Comparison of ENCODE assay signal across 12 cellular contexts in genomic region chr3:172646439-172647015, GRCh38.
DNase-seq lines count a peak whose midpoint lies in the region; ATAC-seq, FAIRE-seq and TF ChIP-seq lines count a peak whose summit lies in the region.
"Had no signal": no experiment of that assay in that cellular context is flagged by ENCODE, and none has a peak within 500 bp of the region (broad histone marks: within the 10 kb centered on the region; RNA-seq: fewer than 3 reads in every experiment).

No MANE protein-coding gene starts in this region.

- intact Hi-C loops in adrenal gland (cut with DNase I) (no loop called here), colonic mucosa (cut with DNase I) (no loop called here)

- H3K4me3 ChIP-seq in adrenal gland, result no peak overlapping the region
- no peak overlapping the region for H3K4me3 ChIP-seq in colonic mucosa
- H3K4me3 ChIP-seq in small intestine (ENCODE audit: low read depth in 1 of 2, low read length in 2 of 2), result no peak overlapping the region
- H3K4me3 ChIP-seq: SJSA1, thoracic aorta had no signal

- no peak for ATAC-seq in HG03571 (IDR thresholded peaks at IDR 0.05; ENCODE audit: unreplicated experiment)

- peaks cover 30 to 33% of the 10 kb centered on the region in 2 donors for H3K4me1 ChIP-seq in adrenal gland (replicated peaks in 1 of 2)
- H3K4me1 ChIP-seq in colonic mucosa, result no peaks in the 10 kb centered on the region
- no peaks in the 10 kb centered on the region for H3K4me1 ChIP-seq in small intestine (ENCODE audit: control insufficient read depth in 2 of 2, insufficient read depth in 1 of 2, low read depth in 1 of 2, low read length in 1 of 2)

- no peak for FAIRE-seq in small intestine (lab: Jason Lieb, UNC)

- H3K36me3 ChIP-seq in adrenal gland (replicated peaks in 1 of 2) (no peaks in the 10 kb centered on the region), colonic mucosa (no peaks in the 10 kb centered on the region), small intestine (ENCODE audit: control insufficient read depth in 2 of 2, insufficient read depth in 2 of 2, low read length in 2 of 2) (peaks cover 0 to 3% of the 10 kb centered on the region in 2 donors)
- H3K36me3 ChIP-seq: thoracic aorta had no signal

- no peak for TF ChIP-seq CTCF in adrenal gland (IDR thresholded peaks at IDR 0.05)
- no peak for TF ChIP-seq CTCF in colonic mucosa (IDR thresholded peaks at IDR 0.05)

- H3K27ac ChIP-seq in adrenal gland, result peak overlapping the region in 1 of 5 donors; percentile 9
- H3K27ac ChIP-seq in colonic mucosa, result no peak overlapping the region
- no peak overlapping the region for H3K27ac ChIP-seq in small intestine (ENCODE audit: low read depth in 1 of 2, low read length in 1 of 2)
- H3K27ac ChIP-seq: SJSA1, thoracic aorta had no signal

- H3K27me3 ChIP-seq in adrenal gland (no peaks in the 10 kb centered on the region), colonic mucosa (no peaks in the 10 kb centered on the region), small intestine (ENCODE audit: control insufficient read depth in 2 of 2, insufficient read depth in 2 of 2, low read length in 2 of 2) (no peaks in the 10 kb centered on the region)
- H3K27me3 ChIP-seq: SJSA1 had no signal

- no peak for TF ChIP-seq POLR2A in adrenal gland (IDR thresholded peaks at IDR 0.05)

- H3K9me3 ChIP-seq in adrenal gland (replicated peaks in 1 of 3) (no peaks in the 10 kb centered on the region), colonic mucosa (no peaks in the 10 kb centered on the region), small intestine (ENCODE audit: control insufficient read depth, low read depth) (no peaks in the 10 kb centered on the region)
- H3K9me3 ChIP-seq: SJSA1, thoracic aorta had no signal

- 58 to 63% (median 61%) methylated on average over 5 of the region's 5 CpGs for WGBS in adrenal gland, 4 donors
- WGBS in small intestine, 3 donors, result 82 to 90% (median 83%) methylated on average over 5 of the region's 5 CpGs

- DNase-seq in DMS153 treated with DMSO at 0.1 percent for 48 hours (lab: John Stamatoyannopoulos, UW; ENCODE audit: unreplicated experiment) (peak; percentile 8), NCI-H1092 treated with DMSO at 0.1 percent for 48 hours (lab: John Stamatoyannopoulos, UW) (peak; percentile 56), adrenal gland (peak in 6 of 7 donors; percentile 37 to 72 (median 54)), lung microvascular endothelial cell (ENCODE audit: low read depth in 2 of 2) (peak; percentile 68 to 81), colonic mucosa (no peak), small intestine (no peak), AG08396 (ENCODE audit: low spot score) (no peak)
- DNase-seq: activated CD4-positive, alpha-beta T cell treated with anti-CD3 and anti-CD28 coated beads, Interleukin-2, amount 10 ng/mL, durations not matched to agents 24 days and 14 days; effector CD8-positive, alpha-beta T cell had no signal

- no peak overlapping the region for H3K9ac ChIP-seq in colonic mucosa (ENCODE audit: low read depth in 2 of 2, low read length in 2 of 2)

Comparison
In these comparisons a context has a peak if more than half of its experiments do, and no peak if none do; other contexts are left out.
1. DNase-seq: peak in DMS153 treated with DMSO at 0.1 percent for 48 hours (single experiment), NCI-H1092 treated with DMSO at 0.1 percent for 48 hours (single experiment), adrenal gland (6 of 7) and lung microvascular endothelial cell (2 of 2); none in colonic mucosa (single experiment), small intestine (single experiment) and AG08396 (single experiment).